ENCODE assay signal across 1 cellular context in genomic region chr19:35986664-35987570, GRCh38.
A peak's percentile ranks its signal among the peaks of the same experiment; 100 is the strongest.
TF ChIP-seq lines count a peak whose summit lies in the region.

No MANE protein-coding gene starts in this region.

TF ChIP-seq in HEK293, 187 proteins besides CTCF, POLR2A, EP300 and RAD21 (continued from another document):
- peak; percentile 99 for TF ChIP-seq HIC1 (tag by site-specific recombination; IDR thresholded peaks at IDR 0.05)
- peak; percentile 82; the same call in 1 of the 2 replicates for TF ChIP-seq ZNF792 (tag by site-specific recombination; IDR thresholded peaks at IDR 0.05)
- peak; percentile 47; the same call in 1 of the 2 replicates for TF ChIP-seq MYNN (tag by site-specific recombination; IDR thresholded peaks at IDR 0.05; ENCODE audit: borderline replicate concordance)
- TF ChIP-seq KLF7 (tag by site-specific recombination; IDR thresholded peaks at IDR 0.05; ENCODE audit: borderline replicate concordance), result peak; percentile 77; the same call in 1 of the 2 replicates
- TF ChIP-seq ZNF645 (tag by site-specific recombination; IDR thresholded peaks at IDR 0.05), result no peak
- TF ChIP-seq WT1 (tag by site-specific recombination; IDR thresholded peaks at IDR 0.05), result no peak
- TF ChIP-seq ZFHX2 (tag by site-specific recombination; conservative IDR thresholded peaks at IDR 0.05), result peak; percentile 97
- no peak for TF ChIP-seq ZNF530 (tag by site-specific recombination; IDR thresholded peaks at IDR 0.05; ENCODE audit: low read depth)
- TF ChIP-seq ZNF26 (tag by site-specific recombination; IDR thresholded peaks at IDR 0.05), result no peak
- peak; percentile 92 for TF ChIP-seq ZNF335 (tag by site-specific recombination; conservative IDR thresholded peaks at IDR 0.05)
- no peak for TF ChIP-seq SCRT2 (tag by site-specific recombination; IDR thresholded peaks at IDR 0.05)
- TF ChIP-seq GLIS2 (tag by site-specific recombination; IDR thresholded peaks at IDR 0.05), result peak; percentile 85
- no peak for TF ChIP-seq SALL2 (tag by site-specific recombination; IDR thresholded peaks at IDR 0.05; ENCODE audit: borderline replicate concordance)
- peak; percentile 86 for TF ChIP-seq ZNF692 (tag by site-specific recombination; IDR thresholded peaks at IDR 0.05)
- no peak for TF ChIP-seq MEIS1 (CRISPR knock-in tag; IDR thresholded peaks at IDR 0.05; ENCODE audit: borderline replicate concordance)
- peak; percentile 74; the same call in 1 of the 2 replicates for TF ChIP-seq ZBTB48 (tag by site-specific recombination; IDR thresholded peaks at IDR 0.05)
- no peak for TF ChIP-seq ZNF626 (tag by site-specific recombination; IDR thresholded peaks at IDR 0.05)
- peak; percentile 98 for TF ChIP-seq PATZ1 (tag by site-specific recombination; IDR thresholded peaks at IDR 0.05)
- TF ChIP-seq ZNF664 (tag by site-specific recombination; IDR thresholded peaks at IDR 0.05), result no peak
- no peak for TF ChIP-seq ZNF211 (tag by site-specific recombination; IDR thresholded peaks at IDR 0.05; ENCODE audit: low read depth)
- peak; percentile 95 for TF ChIP-seq ZBTB8A (tag by site-specific recombination; IDR thresholded peaks at IDR 0.05)
- peak; percentile 54 for TF ChIP-seq ZNF394 (tag by site-specific recombination; IDR thresholded peaks at IDR 0.05; ENCODE audit: borderline replicate concordance)
- TF ChIP-seq INSM2 (tag by site-specific recombination; IDR thresholded peaks at IDR 0.05), result peak; percentile 76; the same call in 1 of the 2 replicates
- no peak for TF ChIP-seq YY2 (tag by site-specific recombination; IDR thresholded peaks at IDR 0.05)
- TF ChIP-seq PRDM10 (tag by site-specific recombination; IDR thresholded peaks at IDR 0.05), result peak; percentile 92
- peak; percentile 49; the same call in 1 of the 2 replicates for TF ChIP-seq ZNF24 (tag by site-specific recombination; IDR thresholded peaks at IDR 0.05)
- TF ChIP-seq ZNF571 (tag by site-specific recombination; IDR thresholded peaks at IDR 0.05), result no peak
- no peak for TF ChIP-seq ZNF157 (tag by site-specific recombination; IDR thresholded peaks at IDR 0.05)
- no peak for TF ChIP-seq HOXA7 (CRISPR knock-in tag; IDR thresholded peaks at IDR 0.05; ENCODE audit: borderline replicate concordance)
- TF ChIP-seq ZNF324 (tag by site-specific recombination; IDR thresholded peaks at IDR 0.05), result 0 out of 2 replicates have a peak, but pooled peaks have one; percentile 45
- TF ChIP-seq RBAK (tag by site-specific recombination; IDR thresholded peaks at IDR 0.05), result no peak
- no peak; the same call in 1 of the 2 replicates for TF ChIP-seq ZNF837 (tag by site-specific recombination; IDR thresholded peaks at IDR 0.05)
- TF ChIP-seq GLI4 (tag by site-specific recombination; IDR thresholded peaks at IDR 0.05), result no peak
